23 cellular contexts compared by ENCODE assay signal in genomic region chr2:7878786-7879515, GRCh38.
DNase-seq lines count a peak whose midpoint lies in the region; TF ChIP-seq lines count a peak whose summit lies in the region.
"Had no signal": no experiment of that assay in that cellular context is flagged by ENCODE, and none has a peak within 500 bp of the region (broad histone marks: within the 10 kb centered on the region; RNA-seq: fewer than 3 reads in every experiment).

No MANE protein-coding gene starts in this region.

- peaks cover 57 to 58% of the 10 kb centered on the region in 2 experiments for H3K4me1 Mint-ChIP-seq in H9
- H3K4me1 Mint-ChIP-seq: activated CD4-positive, alpha-beta T cell treated with anti-CD3 and anti-CD28 coated beads for 36 hours; CD4-positive, CD25-positive, alpha-beta regulatory T cell had no signal

- H3K9me3 ChIP-seq in H9 (ENCODE audit: control insufficient read depth, low read depth, low read length), result no peaks in the 10 kb centered on the region
- H3K9me3 ChIP-seq in osteoblast (ENCODE audit: low read depth, low read length), result no peaks in the 10 kb centered on the region
- no peaks in the 10 kb centered on the region for H3K9me3 ChIP-seq in PC-9 (ENCODE audit: insufficient read depth, low read depth)
- H3K9me3 ChIP-seq: ascending aorta, gastroesophageal sphincter, mucosa of descending colon, suprapubic skin had no signal

- H3K4me2 ChIP-seq in H9 (ENCODE audit: insufficient read depth, insufficient read length, low read length) (peak overlapping the region; percentile 99), osteoblast (ENCODE audit: insufficient read depth, low read length) (no peak overlapping the region), PC-9 (no peak overlapping the region)

- peak overlapping the region; percentile 57 for H4K5ac ChIP-seq in H9 (ENCODE audit: insufficient read length, low read depth, low read length)

- no peak overlapping the region for H3K14ac ChIP-seq in H9 (ENCODE audit: insufficient read depth, low read length)

- peak overlapping the region; percentile 42 for H3K18ac ChIP-seq in H9 (ENCODE audit: insufficient read length, low read depth, low read length)

- H2AFZ ChIP-seq in H9 (ENCODE audit: low read length), result no peak overlapping the region
- H2AFZ ChIP-seq in osteoblast (ENCODE audit: low read length), result no peak overlapping the region
- H2AFZ ChIP-seq in PC-9, result no peak overlapping the region

- H3K36me3 ChIP-seq in osteoblast (ENCODE audit: insufficient read depth, low read length) (no peaks in the 10 kb centered on the region), PC-9 (ENCODE audit: low read depth) (no peaks in the 10 kb centered on the region)
- H3K36me3 ChIP-seq: ascending aorta, gastroesophageal sphincter, suprapubic skin had no signal

- H4K20me1 ChIP-seq in H9 (ENCODE audit: control insufficient read depth, insufficient read depth, insufficient read length) (no peaks in the 10 kb centered on the region), osteoblast (ENCODE audit: insufficient read depth, low read length) (no peaks in the 10 kb centered on the region), PC-9 (ENCODE audit: insufficient read depth) (no peaks in the 10 kb centered on the region)

- peak overlapping the region; percentile 64 for H3K56ac ChIP-seq in H9 (ENCODE audit: insufficient read length, low read depth, low read length)

- H2BK5ac ChIP-seq in H9 (ENCODE audit: insufficient read length, low read length), result no peak overlapping the region

- H3K9me2 ChIP-seq in PC-9 (ENCODE audit: insufficient read depth), result no peaks in the 10 kb centered on the region

- H3K27me3 ChIP-seq in H9 (ENCODE audit: insufficient read depth, low read length) (no peaks in the 10 kb centered on the region), osteoblast (ENCODE audit: insufficient read depth, low read length) (no peaks in the 10 kb centered on the region), PC-9 (ENCODE audit: insufficient read depth, low read depth) (peaks cover 25% of the 10 kb centered on the region; the same call in 1 of the 2 replicates)
- H3K27me3 ChIP-seq: ascending aorta, gastroesophageal sphincter, suprapubic skin had no signal

- CTCF ChIA-PET in PC-9 (lab: Charles Lee), result interaction anchor here (0.5 kb wide), 1 partner anchor 197 kb away, joined by 7 read pairs; no protein-coding TSS in a partner anchor

- no peak overlapping the region for H2BK15ac ChIP-seq in H9 (ENCODE audit: low read depth, low read length)

- POLR2A ChIA-PET in PC-9 (lab: Charles Lee; ENCODE audit: unreplicated experiment), result no interaction called here

- H3K23me2 ChIP-seq in H9 (ENCODE audit: insufficient read length, low read depth, low read length, poor library complexity, severe bottlenecking), result peaks cover 20% of the 10 kb centered on the region

- H3K4me3 Mint-ChIP-seq in H9, result peak overlapping the region; percentile 75 to 76
- H3K4me3 Mint-ChIP-seq: activated CD4-positive, alpha-beta T cell treated with anti-CD3 and anti-CD28 coated beads for 36 hours; activated T-cell treated with anti-CD3 and anti-CD28 coated beads, Interleukin-2, amount 50 U/mL, for 72 hours; CD4-positive, CD25-positive, alpha-beta regulatory T cell; stimulated activated effector memory CD8-positive, alpha-beta T cell treated with anti-CD3 and anti-CD28 coated beads, Interleukin-12 subunit alpha, Interleukin-12 subunit beta, amount 100 ng/mL, for 72 hours had no signal

- TF ChIP-seq CTCF in H9 (conservative IDR thresholded peaks at IDR 0.05) (no peak), osteoblast (IDR thresholded peaks at IDR 0.05; ENCODE audit: extremely low read depth, low read depth, low read length) (no peak), PC-9 (conservative IDR thresholded peaks at IDR 0.05) (no peak)

- peaks cover 0 to 2% of the 10 kb centered on the region in 2 experiments; a peak in 2 of 5 replicates for H3K9me3 Mint-ChIP-seq in H9
- H3K9me3 Mint-ChIP-seq: CD4-positive, CD25-positive, alpha-beta regulatory T cell; stimulated activated effector memory CD8-positive, alpha-beta T cell treated with anti-CD3 and anti-CD28 coated beads, Interleukin-12 subunit alpha, Interleukin-12 subunit beta, amount 100 ng/mL, for 72 hours had no signal

- H3K4ac ChIP-seq in H9 (ENCODE audit: low read depth, low read length), result no peak overlapping the region

- H3K4me3 ChIP-seq in iPS-11a (ENCODE audit: low read depth, low read length) (peak overlapping the region; percentile 48), osteoblast (ENCODE audit: insufficient read depth, low read length) (no peak overlapping the region), PC-9 (no peak overlapping the region)
- H3K4me3 ChIP-seq: ascending aorta, gastroesophageal sphincter, mucosa of descending colon, suprapubic skin had no signal

- no peaks in the 10 kb centered on the region for H3F3A ChIP-seq in PC-9 (ENCODE audit: insufficient read depth, low read depth)

- H2BK120ac ChIP-seq in H9 (ENCODE audit: low read depth, low read length, poor library complexity, severe bottlenecking), result no peak overlapping the region

- H3K4me1 ChIP-seq in H9 (ENCODE audit: insufficient read depth, low read length) (peaks cover 9% of the 10 kb centered on the region), osteoblast (ENCODE audit: insufficient read depth, low read length) (no peaks in the 10 kb centered on the region), PC-9 (replicated peaks; ENCODE audit: insufficient read depth) (no peaks in the 10 kb centered on the region)
- H3K4me1 ChIP-seq: ascending aorta, gastroesophageal sphincter, suprapubic skin had no signal

- no peak overlapping the region for H2AK5ac ChIP-seq in H9 (ENCODE audit: insufficient read length, low read length)

- H4K91ac ChIP-seq in H9 (ENCODE audit: insufficient read length, low read depth, low read length), result no peak overlapping the region

- H3K9ac ChIP-seq in H9 (ENCODE audit: extremely low read depth, insufficient read length, low read length), result peak overlapping the region; percentile 86

- no peak overlapping the region for H3K23ac ChIP-seq in H9 (ENCODE audit: insufficient read length, low read depth, low read length)

- peak; percentile 90 for DNase-seq in H9
- peak; percentile 3 for DNase-seq in amniotic stem cell (lab: John Stamatoyannopoulos, UW)
- DNase-seq in osteoblast (ENCODE audit: insufficient read length, low spot score, missing footprints), result peak; percentile 71
- DNase-seq in HuH-7.5 (ENCODE audit: low spot score), result no peak
- no peak for DNase-seq in dedifferentiated amniotic fluid mesenchymal stem cell (ENCODE audit: extremely low spot score)
- DNase-seq in DMS53 treated with DMSO at 0.1 percent for 48 hours (lab: John Stamatoyannopoulos, UW; ENCODE audit: unreplicated experiment), result no peak
- no peak for DNase-seq in PC-9
- DNase-seq: activated CD4-positive, alpha-beta T cell treated with anti-CD3 and anti-CD28 coated beads for 36 hours; activated naive CD4-positive, alpha-beta T cell treated with anti-CD3 and anti-CD28 coated beads, Interleukin-2, amount 50 U/mL, for 16 hours; activated T-cell treated with anti-CD3 and anti-CD28 coated beads, Interleukin-2, amount 50 U/mL, for 72 hours; CD4-positive, CD25-positive, alpha-beta regulatory T cell; DMS 273 treated with DMSO at 0.1 percent for 48 hours; erythroblast; mucosa of descending colon; NCI-H1105 treated with DMSO at 0.1 percent for 48 hours; stimulated activated CD4-positive, alpha-beta T cell treated with anti-CD3 and anti-CD28 coated beads, Interleukin-2, amount 100 ng/mL, for 24 hours; T-helper 1 cell had no signal

- H3K79me2 ChIP-seq in H9 (ENCODE audit: insufficient read depth, low read length) (peaks cover 45% of the 10 kb centered on the region), osteoblast (ENCODE audit: insufficient read depth, low read length) (no peaks in the 10 kb centered on the region), PC-9 (ENCODE audit: low read depth) (no peaks in the 10 kb centered on the region)

- H3K27me3 Mint-ChIP-seq in H9 (ENCODE audit: low read depth), result no peaks in the 10 kb centered on the region
- H3K27me3 Mint-ChIP-seq: activated CD4-positive, alpha-beta T cell treated with anti-CD3 and anti-CD28 coated beads for 36 hours; CD4-positive, CD25-positive, alpha-beta regulatory T cell had no signal

- WGBS in H9 (ENCODE audit: extremely low coverage, insufficient read length, low lambda C conversion rate), result no CpG with 5 or more reads among the region's 12 CpGs

- intact Hi-C loops in PC-9 (cut with micrococcal nuclease; ENCODE audit: unreplicated experiment), result no loop called here

- BruUV-seq in PC-9 (replicated peaks; lab: Mats Ljungman, UMichigan), result no TSS peak

- H2BK20ac ChIP-seq in H9 (ENCODE audit: low read depth, low read length, poor library complexity, severe bottlenecking), result no peak overlapping the region

- no peak overlapping the region for H2BK12ac ChIP-seq in H9 (ENCODE audit: insufficient read length, low read depth, low read length)

- H4K8ac ChIP-seq in H9 (replicated peaks; ENCODE audit: insufficient read length, low read depth, low read length), result no peak overlapping the region

- H3T11ph ChIP-seq in H9 (ENCODE audit: low read length), result no peak overlapping the region

- H3K79me1 ChIP-seq in H9 (ENCODE audit: insufficient read depth, low read depth, low read length, poor library complexity, severe bottlenecking), result peaks cover 5% of the 10 kb centered on the region

- H3K36me3 Mint-ChIP-seq in H9 (ENCODE audit: insufficient read depth in 1 of 3, low read depth in 3 of 3), result peaks cover 18 to 43% (median 22%) of the 10 kb centered on the region in 3 experiments; a peak in 6 of 7 replicates
- H3K36me3 Mint-ChIP-seq: CD4-positive, CD25-positive, alpha-beta regulatory T cell; stimulated activated effector memory CD8-positive, alpha-beta T cell treated with anti-CD3 and anti-CD28 coated beads, Interleukin-12 subunit alpha, Interleukin-12 subunit beta, amount 100 ng/mL, for 72 hours had no signal

- H3K27ac ChIP-seq in H9 (ENCODE audit: insufficient read length, low read depth, low read length) (peak overlapping the region; percentile 94), osteoblast (ENCODE audit: low read depth, low read length) (no peak overlapping the region), PC-9 (no peak overlapping the region)
- H3K27ac ChIP-seq: ascending aorta, gastroesophageal sphincter, suprapubic skin had no signal

- peak overlapping the region; percentile 86 to 97 (median 97) for H3K27ac Mint-ChIP-seq in H9
- H3K27ac Mint-ChIP-seq: activated CD4-positive, alpha-beta T cell treated with anti-CD3 and anti-CD28 coated beads for 36 hours; activated T-cell treated with anti-CD3 and anti-CD28 coated beads, Interleukin-2, amount 50 U/mL, for 72 hours; CD4-positive, CD25-positive, alpha-beta regulatory T cell; progenitor cell of endocrine pancreas; stimulated activated effector memory CD8-positive, alpha-beta T cell treated with anti-CD3 and anti-CD28 coated beads, Interleukin-12 subunit alpha, Interleukin-12 subunit beta, amount 100 ng/mL, for 72 hours had no signal

Comparison
In these comparisons a context has a peak if more than half of its experiments do, and no peak if none do; other contexts are left out.
1. DNase-seq: peak in H9 (single experiment), amniotic stem cell (single experiment) and osteoblast (single experiment); none in HuH-7.5 (single experiment), dedifferentiated amniotic fluid mesenchymal stem cell (single experiment), DMS53 treated with DMSO at 0.1 percent for 48 hours (single experiment) and PC-9 (0 of 2).